ENCODE assay signal across 8 cellular contexts in genomic region chr10:17643339-17643754, GRCh38. TPM values are rescaled to one million over a fixed set of nuclear protein-coding genes. Genes with fewer than 3 reads are reported as not detected.
DNase-seq lines count a peak whose midpoint lies in the region; ATAC-seq, FAIRE-seq and TF ChIP-seq lines count a peak whose summit lies in the region.

No MANE protein-coding gene starts in this region.

- peaks cover 39% of the 10 kb centered on the region for H3K4me1 Mint-ChIP-seq in activated CD4-positive, alpha-beta T cell treated with anti-CD3 and anti-CD28 coated beads, Interleukin-2, amount 10 ng/mL, durations not matched to agents 24 days and 14 days
- peaks cover 50% of the 10 kb centered on the region for H3K4me1 Mint-ChIP-seq in activated CD8-positive, alpha-beta T cell treated with anti-CD3 and anti-CD28 coated beads for 36 hours (ENCODE audit: low read depth)

- no peak overlapping the region for H2BK12ac ChIP-seq in neuronal stem cell (ENCODE audit: low read length)

- peak overlapping the region; percentile 5 for H3K18ac ChIP-seq in neuronal stem cell (ENCODE audit: low read length)

- no peaks in the 10 kb centered on the region for H3K36me3 ChIP-seq in KMS-11 (ENCODE audit: insufficient read depth)
- peaks cover 0 to 15% of the 10 kb centered on the region in 2 donors for H3K36me3 ChIP-seq in neuronal stem cell (replicated peaks in 1 of 2; ENCODE audit: control insufficient read depth in 2 of 2, insufficient read depth in 2 of 2, low read length in 2 of 2)

- peaks cover 3% of the 10 kb centered on the region for H3K79me1 ChIP-seq in neuronal stem cell (ENCODE audit: low read depth, low read length)

- H3K9ac ChIP-seq in KMS-11 (peak overlapping the region; percentile 98), neuronal stem cell (ENCODE audit: low read depth, low read length, poor library complexity) (peak overlapping the region; percentile 64)

- no peaks in the 10 kb centered on the region for H3K27me3 ChIP-seq in KMS-11 (ENCODE audit: insufficient read depth, low read depth)
- H3K27me3 ChIP-seq in neuronal stem cell (ENCODE audit: control insufficient read depth in 3 of 3, insufficient read depth in 3 of 3, low read depth in 1 of 3, low read length in 3 of 3) = no peaks in the 10 kb centered on the region

- CTCF ChIA-PET in activated CD8-positive, alpha-beta T cell treated with anti-CD3 and anti-CD28 coated beads for 36 hours (lab: Charles Lee) = interaction anchor here (0.7 to 1.9 kb wide), 8 partner anchors 11 to 100 kb away, joined by 3 to 10 read pairs (median 4); no protein-coding TSS in a partner anchor

- no peak overlapping the region for H3K4ac ChIP-seq in neuronal stem cell (ENCODE audit: low read length)

- no peak overlapping the region for H2BK5ac ChIP-seq in neuronal stem cell (ENCODE audit: low read length)

- intact Hi-C loops in activated CD4-positive, alpha-beta T cell treated with anti-CD3 and anti-CD28 coated beads, Interleukin-2, amount 10 ng/mL, durations not matched to agents 24 days and 14 days (cut with micrococcal nuclease) = loop anchor here (1.0 to 10.0 kb wide), 6 partner anchors 42 to 1011 kb away; partner anchors contain the start of genes ARL5B, NSUN6 and VIM
- intact Hi-C loops in activated CD8-positive, alpha-beta T cell treated with anti-CD3 and anti-CD28 coated beads for 36 hours (cut with micrococcal nuclease) = loop anchor here (10.0 kb wide), 1 partner anchor 409 kb away; no protein-coding TSS in a partner anchor

- H2AK5ac ChIP-seq in neuronal stem cell (ENCODE audit: low read depth, low read length) = no peak overlapping the region

- H3K23ac ChIP-seq in neuronal stem cell (ENCODE audit: low read depth, low read length, poor library complexity) = no peak overlapping the region

- WGBS in neuronal stem cell (ENCODE audit: extremely low coverage in 2 of 2, insufficient read length in 2 of 2, insufficient replicate concordance in 1 of 2), 2 donors = no CpG with 5 or more reads among the region's 13 CpGs

- no peak for TF ChIP-seq POLR2A in H54 (IDR thresholded peaks at IDR 0.05; ENCODE audit: low read depth, low read length)

- FAIRE-seq in H54 (lab: Jason Lieb, UNC) = peak; percentile 88

- H3K27ac ChIP-seq in KMS-11 (peak overlapping the region; percentile 97), neuronal stem cell (replicated peaks; ENCODE audit: low read length) (peak overlapping the region; percentile 86)

- no peaks in the 10 kb centered on the region for H3K27me3 Mint-ChIP-seq in activated CD4-positive, alpha-beta T cell treated with anti-CD3 and anti-CD28 coated beads, Interleukin-2, amount 10 ng/mL, durations not matched to agents 24 days and 14 days
- H3K27me3 Mint-ChIP-seq in activated CD8-positive, alpha-beta T cell treated with anti-CD3 and anti-CD28 coated beads for 36 hours = no peaks in the 10 kb centered on the region

- H3K9me3 ChIP-seq in neuronal stem cell (replicated peaks in 1 of 2; ENCODE audit: control insufficient read depth in 2 of 2, insufficient read depth in 1 of 2, low read depth in 1 of 2, low read length in 2 of 2) = peaks cover 0 to 15% of the 10 kb centered on the region in 2 donors

- no peak for DNase-seq in activated CD4-positive, alpha-beta T cell treated with anti-CD3 and anti-CD28 coated beads, Interleukin-2, amount 10 ng/mL, durations not matched to agents 24 days and 14 days
- no peak for DNase-seq in activated CD4-positive, alpha-beta T cell treated with anti-CD3 and anti-CD28 coated beads for 4 hours
- DNase-seq in H54 (ENCODE audit: insufficient read length, low spot score) = peak; percentile 63
- no peak for DNase-seq in activated CD8-positive, alpha-beta T cell treated with anti-CD3 and anti-CD28 coated beads for 36 hours
- peak; percentile 26 for DNase-seq in fibroblast of villous mesenchyme (ENCODE audit: low read depth)
- no peak for DNase-seq in neuronal stem cell (ENCODE audit: low spot score)
- DNase-seq in NCI-H1930 (lab: John Stamatoyannopoulos, UW) = no peak

- peak overlapping the region; percentile 100 for H3K27ac Mint-ChIP-seq in activated CD4-positive, alpha-beta T cell treated with anti-CD3 and anti-CD28 coated beads, Interleukin-2, amount 10 ng/mL, durations not matched to agents 24 days and 14 days
- peak overlapping the region; percentile 100 for H3K27ac Mint-ChIP-seq in activated CD8-positive, alpha-beta T cell treated with anti-CD3 and anti-CD28 coated beads for 36 hours

- H4K91ac ChIP-seq in neuronal stem cell (ENCODE audit: low read depth, low read length, poor library complexity) = no peak overlapping the region

- H3K4me3 ChIP-seq in KMS-11 (IDR thresholded peaks at IDR 0.05; ENCODE audit: insufficient read depth, low read depth, low read length) = no peak overlapping the region
- H3K4me3 ChIP-seq in fibroblast of villous mesenchyme (ENCODE audit: low read depth, low read length) = peak overlapping the region; percentile 97
- H3K4me3 ChIP-seq in neuronal stem cell (ENCODE audit: low read length in 2 of 2) = peak overlapping the region; percentile 86 to 98

- H3K36me3 Mint-ChIP-seq in activated CD4-positive, alpha-beta T cell treated with anti-CD3 and anti-CD28 coated beads, Interleukin-2, amount 10 ng/mL, durations not matched to agents 24 days and 14 days (ENCODE audit: low read depth) = peaks cover 21% of the 10 kb centered on the region
- peaks cover 30% of the 10 kb centered on the region for H3K36me3 Mint-ChIP-seq in activated CD8-positive, alpha-beta T cell treated with anti-CD3 and anti-CD28 coated beads for 36 hours (ENCODE audit: low read depth)

- H2AFZ ChIP-seq in KMS-11 (ENCODE audit: low read depth) = peak overlapping the region; percentile 66
- H2AFZ ChIP-seq in neuronal stem cell (ENCODE audit: low read length) = peak overlapping the region; percentile 86

- H3K4me2 ChIP-seq in KMS-11 = peak overlapping the region; percentile 94
- H3K4me2 ChIP-seq in neuronal stem cell (ENCODE audit: insufficient read depth, low read length, poor library complexity, severe bottlenecking) = peak overlapping the region; percentile 52

- H2BK120ac ChIP-seq in neuronal stem cell (ENCODE audit: low read depth, low read length) = no peak overlapping the region

- H3K14ac ChIP-seq in neuronal stem cell (ENCODE audit: low read length) = no peak overlapping the region

- POLR2A ChIA-PET in activated CD8-positive, alpha-beta T cell treated with anti-CD3 and anti-CD28 coated beads for 36 hours (lab: Charles Lee) = interaction anchor here (0.7 to 3.7 kb wide), 10 partner anchors 11 to 147 kb away, joined by 3 to 19 read pairs (median 4); no protein-coding TSS in a partner anchor

- no peak overlapping the region for H4K8ac ChIP-seq in neuronal stem cell (ENCODE audit: low read depth, low read length)

- peak overlapping the region; percentile 96 for H3K4me3 Mint-ChIP-seq in activated CD4-positive, alpha-beta T cell treated with anti-CD3 and anti-CD28 coated beads, Interleukin-2, amount 10 ng/mL, durations not matched to agents 24 days and 14 days
- H3K4me3 Mint-ChIP-seq in activated CD8-positive, alpha-beta T cell treated with anti-CD3 and anti-CD28 coated beads for 36 hours = peak overlapping the region; percentile 90

- peaks cover 58% of the 10 kb centered on the region for H3K79me2 ChIP-seq in KMS-11 (ENCODE audit: insufficient read depth, low read depth)

- H3K9me3 Mint-ChIP-seq in activated CD4-positive, alpha-beta T cell treated with anti-CD3 and anti-CD28 coated beads, Interleukin-2, amount 10 ng/mL, durations not matched to agents 24 days and 14 days = peaks cover 5% of the 10 kb centered on the region
- peaks cover 5% of the 10 kb centered on the region for H3K9me3 Mint-ChIP-seq in activated CD8-positive, alpha-beta T cell treated with anti-CD3 and anti-CD28 coated beads for 36 hours

- no peak overlapping the region for H2BK15ac ChIP-seq in neuronal stem cell (ENCODE audit: low read length)

- TF ChIP-seq CTCF in KMS-11 (conservative IDR thresholded peaks at IDR 0.05; ENCODE audit: low read depth, low read length) = no peak
- TF ChIP-seq CTCF in activated CD8-positive, alpha-beta T cell treated with anti-CD3 and anti-CD28 coated beads for 36 hours (IDR thresholded peaks at IDR 0.05) = no peak
- no peak for TF ChIP-seq CTCF in fibroblast of villous mesenchyme (IDR thresholded peaks at IDR 0.05; ENCODE audit: insufficient read depth, low read depth, low read length)

- H3K4me1 ChIP-seq in KMS-11 (ENCODE audit: low read depth, poor library complexity, severe bottlenecking) (peaks cover 23% of the 10 kb centered on the region), neuronal stem cell (ENCODE audit: control insufficient read depth in 2 of 2, insufficient read depth in 1 of 2, low read depth in 1 of 2, low read length in 2 of 2) (peaks cover 1 to 9% of the 10 kb centered on the region in 2 donors)

- no peaks in the 10 kb centered on the region for H4K20me1 ChIP-seq in KMS-11 (ENCODE audit: insufficient read depth)

- peak; percentile 5 for ATAC-seq in activated CD8-positive, alpha-beta T cell treated with anti-CD3 and anti-CD28 coated beads for 36 hours

RNA-seq across cellular contexts. Expression of gene STAM, which starts 0.6 kb away (rescaled TPM):
- 22.2 and 25.0 TPM in 2 replicates for total RNA-seq in activated CD4-positive, alpha-beta T cell treated with anti-CD3 and anti-CD28 coated beads, Interleukin-2, amount 10 ng/mL, durations not matched to agents 24 days and 14 days
- 10 to 100 TPM; 21.6 to 24.5 TPM for total RNA-seq in activated CD8-positive, alpha-beta T cell treated with anti-CD3 and anti-CD28 coated beads for 36 hours
- 38.0 and 46.6 TPM in 2 replicates for total RNA-seq in fibroblast of villous mesenchyme
- polyA plus RNA-seq in neuronal stem cell (2013, experiment 1 of 2) = 27.5 TPM
- polyA plus RNA-seq in neuronal stem cell (2013, experiment 2 of 2) = 27.7 TPM

RNA-seq across cellular contexts. Expression of gene HACD1, which starts 26.2 kb away (rescaled TPM):
- 1.1 and 1.2 TPM in 2 replicates for total RNA-seq in activated CD4-positive, alpha-beta T cell treated with anti-CD3 and anti-CD28 coated beads, Interleukin-2, amount 10 ng/mL, durations not matched to agents 24 days and 14 days
- 1 to 10 TPM; 2.6 to 2.8 TPM for total RNA-seq in activated CD8-positive, alpha-beta T cell treated with anti-CD3 and anti-CD28 coated beads for 36 hours
- total RNA-seq in fibroblast of villous mesenchyme = 43.2 and 102 TPM in 2 replicates
- 10.5 TPM for polyA plus RNA-seq in neuronal stem cell (2013, experiment 1 of 2)
- polyA plus RNA-seq in neuronal stem cell (2013, experiment 2 of 2) = 10.8 TPM

Comparison
In these comparisons a context has a peak if more than half of its experiments do, and no peak if none do; other contexts are left out.
1. DNase-seq: peak in H54 (single experiment) and fibroblast of villous mesenchyme (single experiment); none in activated CD4-positive, alpha-beta T cell treated with anti-CD3 and anti-CD28 coated beads, Interleukin-2, amount 10 ng/mL, durations not matched to agents 24 days and 14 days (single experiment), activated CD4-positive, alpha-beta T cell treated with anti-CD3 and anti-CD28 coated beads for 4 hours (0 of 2), activated CD8-positive, alpha-beta T cell treated with anti-CD3 and anti-CD28 coated beads for 36 hours (single experiment), neuronal stem cell (single experiment) and NCI-H1930 (0 of 2).
2. RNA of gene HACD1, which starts 26.2 kb away (total RNA-seq): 43.2 to 102 TPM in fibroblast of villous mesenchyme; 2.6 to 2.8 TPM in activated CD8-positive, alpha-beta T cell treated with anti-CD3 and anti-CD28 coated beads for 36 hours and 1.1 to 1.2 TPM in activated CD4-positive, alpha-beta T cell treated with anti-CD3 and anti-CD28 coated beads, Interleukin-2, amount 10 ng/mL, durations not matched to agents 24 days and 14 days; every median in the first group is over 10 times any median in the second.